In genomic region chr3:52339612-52340011, GRCh38 we compare ENCODE assay signal across 9 cellular contexts. TPM values are rescaled to one million over a fixed set of nuclear protein-coding genes. Genes with fewer than 3 reads are reported as not detected.
DNase-seq lines count a peak whose midpoint lies in the region; ATAC-seq and TF ChIP-seq lines count a peak whose summit lies in the region.
"Had no signal": no experiment of that assay in that cellular context is flagged by ENCODE, and none has a peak within 500 bp of the region (broad histone marks: within the 10 kb centered on the region; RNA-seq: fewer than 3 reads in every experiment).

No MANE protein-coding gene starts in this region.

- H3K9me3 Mint-ChIP-seq in activated T-helper 1 cell treated with anti-CD3 and anti-CD28 coated beads, Interleukin-12 subunit alpha, Interleukin-12 subunit beta, Interleukin-2, Interleukin-4 antibody, amounts not matched to agents 30 ng/mL and 10 ng/mL and 1 ng/mL, durations not matched to agents 14 hours and 24 hours and 36 hours: no peaks in the 10 kb centered on the region

- H3K4me3 ChIP-seq in OCI-LY1 (ENCODE audit: low read depth, low read length, poor library complexity, severe bottlenecking): no peak overlapping the region

- no peaks in the 10 kb centered on the region for H3F3A ChIP-seq in OCI-LY1 (ENCODE audit: insufficient read depth, low read length)

- H3K27me3 Mint-ChIP-seq in activated T-helper 1 cell treated with anti-CD3 and anti-CD28 coated beads, Interleukin-12 subunit alpha, Interleukin-12 subunit beta, Interleukin-2, Interleukin-4 antibody, amounts not matched to agents 30 ng/mL and 10 ng/mL and 1 ng/mL, durations not matched to agents 14 hours and 24 hours and 36 hours (ENCODE audit: insufficient read depth): no peaks in the 10 kb centered on the region
- H3K27me3 Mint-ChIP-seq: activated naive CD8-positive, alpha-beta T cell had no signal

- no peaks in the 10 kb centered on the region for H4K20me1 ChIP-seq in OCI-LY1 (ENCODE audit: insufficient read depth, low read length)

- H3K9me2 ChIP-seq in OCI-LY1 (ENCODE audit: low read depth, low read length): no peaks in the 10 kb centered on the region

- no peaks in the 10 kb centered on the region for H3K9me3 ChIP-seq in OCI-LY1 (ENCODE audit: low read length)

- no peak overlapping the region for H2AFZ ChIP-seq in OCI-LY1 (ENCODE audit: low read length)

- H3K79me2 ChIP-seq in OCI-LY1 (ENCODE audit: insufficient read depth, low read length): no peaks in the 10 kb centered on the region

- H3K4me1 ChIP-seq in OCI-LY1 (ENCODE audit: insufficient read depth, low read length, severe bottlenecking): peaks cover 3% of the 10 kb centered on the region

- no peak overlapping the region for H3K4me3 Mint-ChIP-seq in activated T-helper 1 cell treated with anti-CD3 and anti-CD28 coated beads, Interleukin-12 subunit alpha, Interleukin-12 subunit beta, Interleukin-2, Interleukin-4 antibody, amounts not matched to agents 30 ng/mL and 10 ng/mL and 1 ng/mL, durations not matched to agents 14 hours and 24 hours and 36 hours
- H3K4me3 Mint-ChIP-seq: activated naive CD8-positive, alpha-beta T cell had no signal

- no peaks in the 10 kb centered on the region for H3K27me3 ChIP-seq in OCI-LY1 (ENCODE audit: insufficient read depth, low read length)

- no peak for ATAC-seq in HG03378 (IDR thresholded peaks at IDR 0.05; ENCODE audit: unreplicated experiment)
- no peak for ATAC-seq in GM21367 (IDR thresholded peaks at IDR 0.05; ENCODE audit: unreplicated experiment)

- H3K27ac Mint-ChIP-seq in activated T-helper 1 cell treated with anti-CD3 and anti-CD28 coated beads, Interleukin-12 subunit alpha, Interleukin-12 subunit beta, Interleukin-2, Interleukin-4 antibody, amounts not matched to agents 30 ng/mL and 10 ng/mL and 1 ng/mL, durations not matched to agents 14 hours and 24 hours and 36 hours: no peak overlapping the region
- H3K27ac Mint-ChIP-seq: activated naive CD8-positive, alpha-beta T cell had no signal

- DNase-seq in DMS79 (lab: John Stamatoyannopoulos, UW) (peak; percentile 42), Kasumi-1 (lab: John Stamatoyannopoulos, UW) (peak; percentile 79 to 82), germinal center (ENCODE audit: low spot score) (peak; percentile 64), pons (ENCODE audit: low spot score) (peak; percentile 90)
- peak; percentile 40 for DNase-seq in activated T-helper 1 cell treated with anti-CD3 and anti-CD28 coated beads, Interleukin-12 subunit alpha, Interleukin-12 subunit beta, Interleukin-2, Interleukin-4 antibody, amounts not matched to agents 30 ng/mL and 10 ng/mL and 1 ng/mL, durations not matched to agents 14 hours and 24 hours and 36 hours (ENCODE audit: low spot score)

- H3K36me3 Mint-ChIP-seq in activated T-helper 1 cell treated with anti-CD3 and anti-CD28 coated beads, Interleukin-12 subunit alpha, Interleukin-12 subunit beta, Interleukin-2, Interleukin-4 antibody, amounts not matched to agents 30 ng/mL and 10 ng/mL and 1 ng/mL, durations not matched to agents 14 hours and 24 hours and 36 hours (ENCODE audit: low read depth): peaks cover 9% of the 10 kb centered on the region

- TF ChIP-seq CTCF in OCI-LY1 (IDR thresholded peaks at IDR 0.05; ENCODE audit: low read length): peak; percentile 74

- no peak overlapping the region for H3K9ac ChIP-seq in OCI-LY1 (ENCODE audit: low read length)

- H3K4me1 Mint-ChIP-seq in activated T-helper 1 cell treated with anti-CD3 and anti-CD28 coated beads, Interleukin-12 subunit alpha, Interleukin-12 subunit beta, Interleukin-2, Interleukin-4 antibody, amounts not matched to agents 30 ng/mL and 10 ng/mL and 1 ng/mL, durations not matched to agents 14 hours and 24 hours and 36 hours (ENCODE audit: low read depth): no peaks in the 10 kb centered on the region

- no peak overlapping the region for H3K4me2 ChIP-seq in OCI-LY1 (ENCODE audit: low read length)

- H3K27ac ChIP-seq in OCI-LY1 (ENCODE audit: low read depth, low read length, poor library complexity, severe bottlenecking): no peak overlapping the region

- intact Hi-C loops in activated T-helper 1 cell treated with anti-CD3 and anti-CD28 coated beads, Interleukin-12 subunit alpha, Interleukin-12 subunit beta, Interleukin-2, Interleukin-4 antibody, amounts not matched to agents 30 ng/mL and 10 ng/mL and 1 ng/mL, durations not matched to agents 14 hours and 24 hours and 36 hours (cut with micrococcal nuclease): loop anchor here (1.0 to 2.0 kb wide), 5 partner anchors 48 to 339 kb away; partner anchors contain the start of gene POC1A

- no peaks in the 10 kb centered on the region for H3K36me3 ChIP-seq in OCI-LY1 (ENCODE audit: insufficient read depth, low read length)

RNA-seq across cellular contexts. Expression of gene DNAH1, which starts 23.5 kb away (rescaled TPM):
- total RNA-seq in activated T-helper 1 cell treated with anti-CD3 and anti-CD28 coated beads, Interleukin-12 subunit alpha, Interleukin-12 subunit beta, Interleukin-2, Interleukin-4 antibody, amounts not matched to agents 30 ng/mL and 10 ng/mL and 1 ng/mL, durations not matched to agents 14 hours and 24 hours and 36 hours: 12.1 and 12.2 TPM in 2 replicates

RNA-seq across cellular contexts. Expression of gene GLYCTK, which starts 52.0 kb away (rescaled TPM):
- total RNA-seq in activated T-helper 1 cell treated with anti-CD3 and anti-CD28 coated beads, Interleukin-12 subunit alpha, Interleukin-12 subunit beta, Interleukin-2, Interleukin-4 antibody, amounts not matched to agents 30 ng/mL and 10 ng/mL and 1 ng/mL, durations not matched to agents 14 hours and 24 hours and 36 hours: 17.0 and 18.3 TPM in 2 replicates

Comparison
In these comparisons a context has a peak if more than half of its experiments do, and no peak if none do; other contexts are left out.
1. DNase-seq: peak in every context shown above with its lines; median percentile 90 in pons; 80 in Kasumi-1; 64 in germinal center; 42 in DMS79; 40 in activated T-helper 1 cell treated with anti-CD3 and anti-CD28 coated beads, Interleukin-12 subunit alpha, Interleukin-12 subunit beta, Interleukin-2, Interleukin-4 antibody, amounts not matched to agents 30 ng/mL and 10 ng/mL and 1 ng/mL, durations not matched to agents 14 hours and 24 hours and 36 hours.